ENCODE assay signal across 25 cellular contexts in the genomic region with DNA sequence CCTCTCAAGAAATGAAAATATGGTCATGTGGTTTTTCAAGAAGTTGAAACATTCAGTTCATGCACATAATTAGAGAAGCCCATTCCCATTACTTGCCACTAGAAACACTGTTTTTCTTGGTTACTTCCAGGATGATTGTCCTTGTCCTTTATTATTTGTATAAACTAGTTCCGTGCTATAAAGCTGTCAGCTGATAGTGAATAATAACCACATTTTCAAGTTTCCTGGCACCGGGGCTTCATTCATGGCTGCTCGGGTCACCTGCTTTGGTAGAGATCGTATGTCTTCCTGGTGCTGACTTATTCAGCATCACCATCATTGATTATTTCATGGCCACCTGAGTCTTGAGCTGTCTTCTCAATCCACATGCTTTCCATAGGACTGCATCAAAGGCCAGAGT.
DNase-seq lines count a peak whose midpoint lies in the region; ATAC-seq and TF ChIP-seq lines count a peak whose summit lies in the region.
"Had no signal": no experiment of that assay in that cellular context is flagged by ENCODE, and none has a peak within 500 bp of the region (broad histone marks: within the 10 kb centered on the region; RNA-seq: fewer than 3 reads in every experiment).

No MANE protein-coding gene starts in this region.

- CTCF ChIA-PET in HEK293 (lab: Yijun Ruan, JAX): no interaction called here

- TF ChIP-seq CTCF in HEK293 (tag by site-specific recombination; IDR thresholded peaks at IDR 0.05): no peak
- TF ChIP-seq CTCF in nephron progenitor cell (IDR thresholded peaks at IDR 0.05): no peak
- TF ChIP-seq CTCF in brain microvascular endothelial cell (IDR thresholded peaks at IDR 0.05; ENCODE audit: low read depth, low read length, missing control alignments): no peak
- TF ChIP-seq CTCF in type B pancreatic cell (conservative IDR thresholded peaks at IDR 0.05): no peak
- TF ChIP-seq CTCF in foreskin keratinocyte (conservative IDR thresholded peaks at IDR 0.05): no peak

- H3K27me3 Mint-ChIP-seq in nephron progenitor cell (ENCODE audit: low read depth, poor library complexity) (peaks cover under 1% of the 10 kb centered on the region), type B pancreatic cell (no peaks in the 10 kb centered on the region)
- H3K27me3 Mint-ChIP-seq: B cell had no signal

- H3K36me3 Mint-ChIP-seq in nephron progenitor cell (ENCODE audit: low read depth) (peaks cover 80% of the 10 kb centered on the region), type B pancreatic cell (peaks cover 32% of the 10 kb centered on the region)

- peak; percentile 4 for DNase-seq in NCI-H69 (lab: John Stamatoyannopoulos, UW)
- DNase-seq in nephron progenitor cell: peak; percentile 18
- no peak for DNase-seq in brain microvascular endothelial cell
- DNase-seq in activated effector memory CD4-positive, alpha-beta T cell treated with Interleukin-2 at 50 U/mL for 16 hours: no peak
- DNase-seq in type B pancreatic cell (ENCODE audit: extremely low spot score, unreplicated experiment): no peak
- no peak for DNase-seq in foreskin keratinocyte
- DNase-seq: CD8-positive, alpha-beta T cell; DMS 273 treated with DMSO at 0.1 percent for 48 hours; DND-41; IMR-90; KG1; MM.1S; NCI-H1048; NCI-H1417 treated with DMSO at 0.1 percent for 48 hours; NCI-H1694 treated with DMSO at 0.1 percent for 48 hours; NCI-H2081; NCI-H2171 treated with DMSO at 0.1 percent for 48 hours; NCI-H345; NCI-H510A treated with DMSO at 0.1 percent for 48 hours; NCI-H774; SIG-M5; SW 1271 had no signal

- peaks cover 81% of the 10 kb centered on the region for H3K4me1 Mint-ChIP-seq in nephron progenitor cell
- peaks cover 6% of the 10 kb centered on the region for H3K4me1 Mint-ChIP-seq in type B pancreatic cell (ENCODE audit: unreplicated experiment)

- H3K27me3 ChIP-seq in brain microvascular endothelial cell (replicated peaks): no peaks in the 10 kb centered on the region
- H3K27me3 ChIP-seq in foreskin keratinocyte: no peaks in the 10 kb centered on the region

- H3K4me3 Mint-ChIP-seq in nephron progenitor cell (no peak overlapping the region), type B pancreatic cell (no peak overlapping the region)
- H3K4me3 Mint-ChIP-seq: B cell; CD8-positive, alpha-beta T cell had no signal

- H3K27ac ChIP-seq in HEK293 (ENCODE audit: extremely low read depth, low read depth, low read length): no peak overlapping the region
- no peak overlapping the region for H3K27ac ChIP-seq in brain microvascular endothelial cell
- no peak overlapping the region for H3K27ac ChIP-seq in foreskin keratinocyte
- H3K27ac ChIP-seq: SK-N-MC had no signal

- no peaks in the 10 kb centered on the region for H3K4me1 ChIP-seq in HEK293 (ENCODE audit: control insufficient read depth, insufficient read depth, low read length)
- H3K4me1 ChIP-seq in foreskin keratinocyte: peaks cover 4% of the 10 kb centered on the region

- POLR2A ChIA-PET in HEK293 (lab: Yijun Ruan, JAX): no interaction called here

- peaks cover 25% of the 10 kb centered on the region for H3K9me3 Mint-ChIP-seq in nephron progenitor cell
- H3K9me3 Mint-ChIP-seq in type B pancreatic cell: no peaks in the 10 kb centered on the region
- H3K9me3 Mint-ChIP-seq: CD8-positive, alpha-beta T cell had no signal

- H3K36me3 ChIP-seq in HEK293 (ENCODE audit: control insufficient read depth in 2 of 2, insufficient read depth in 1 of 2, low read length in 2 of 2) (peaks cover 0 to 15% of the 10 kb centered on the region in 2 experiments; a peak in 2 of 3 replicates), brain microvascular endothelial cell (replicated peaks) (no peaks in the 10 kb centered on the region)

- H3K9me3 ChIP-seq in HEK293 (ENCODE audit: control insufficient read depth, insufficient read depth, low read depth, low read length): no peaks in the 10 kb centered on the region

- no peak for ATAC-seq in foreskin keratinocyte
- ATAC-seq: CD8-positive, alpha-beta T cell had no signal

- H3K27ac Mint-ChIP-seq in nephron progenitor cell (peak overlapping the region; percentile 50), type B pancreatic cell (no peak overlapping the region)
- H3K27ac Mint-ChIP-seq: B cell; CD8-positive, alpha-beta T cell had no signal

- no peak overlapping the region for H3K4me3 ChIP-seq in HEK293 (ENCODE audit: low read depth, low read length)
- H3K4me3 ChIP-seq in brain microvascular endothelial cell (ENCODE audit: low read depth, low read length): no peak overlapping the region
- H3K4me3 ChIP-seq: SK-N-MC had no signal

- in situ Hi-C loops in brain microvascular endothelial cell (cut with HindIII; ENCODE audit: low pct_ligation_motif_present, low sequenced_read_pairs): no loop called here

TF ChIP-seq in HEK293, 187 proteins besides CTCF, POLR2A, EP300 and RAD21:
- 0 out of 2 replicates have a peak, but pooled peaks have one; percentile 33 for TF ChIP-seq BCL6B (tag by site-specific recombination; IDR thresholded peaks at IDR 0.05)
- TF ChIP-seq, protein P1, sequence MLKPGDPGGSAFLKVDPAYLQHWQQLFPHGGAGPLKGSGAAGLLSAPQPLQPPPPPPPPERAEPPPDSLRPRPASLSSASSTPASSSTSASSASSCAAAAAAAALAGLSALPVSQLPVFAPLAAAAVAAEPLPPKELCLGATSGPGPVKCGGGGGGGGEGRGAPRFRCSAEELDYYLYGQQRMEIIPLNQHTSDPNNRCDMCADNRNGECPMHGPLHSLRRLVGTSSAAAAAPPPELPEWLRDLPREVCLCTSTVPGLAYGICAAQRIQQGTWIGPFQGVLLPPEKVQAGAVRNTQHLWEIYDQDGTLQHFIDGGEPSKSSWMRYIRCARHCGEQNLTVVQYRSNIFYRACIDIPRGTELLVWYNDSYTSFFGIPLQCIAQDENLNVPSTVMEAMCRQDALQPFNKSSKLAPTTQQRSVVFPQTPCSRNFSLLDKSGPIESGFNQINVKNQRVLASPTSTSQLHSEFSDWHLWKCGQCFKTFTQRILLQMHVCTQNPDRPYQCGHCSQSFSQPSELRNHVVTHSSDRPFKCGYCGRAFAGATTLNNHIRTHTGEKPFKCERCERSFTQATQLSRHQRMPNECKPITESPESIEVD (tag by site-specific recombination; IDR thresholded peaks at IDR 0.05): no peak; the same call in 1 of the 2 replicates

Comparison
In these comparisons a context has a peak if more than half of its experiments do, and no peak if none do; other contexts are left out.
1. DNase-seq: peak in NCI-H69 (single experiment) and nephron progenitor cell (single experiment); none in brain microvascular endothelial cell (single experiment), activated effector memory CD4-positive, alpha-beta T cell treated with Interleukin-2 at 50 U/mL for 16 hours (single experiment), type B pancreatic cell (single experiment) and foreskin keratinocyte (0 of 2).